ENCODE assay signal across 8 cellular contexts in genomic region chr18:79988079-79988924, GRCh38. TPM values are rescaled to one million over a fixed set of nuclear protein-coding genes. Genes with fewer than 3 reads are reported as not detected.
DNase-seq lines count a peak whose midpoint lies in the region; ATAC-seq and TF ChIP-seq lines count a peak whose summit lies in the region.

TXNL4A (minus strand) TSS chr18:79988563; CDS start chr18:79988392, 171 bp downstream.

- peak within 1 kb of the TSS; percentile 92 for H3K4me3 Mint-ChIP-seq in activated CD4-positive, alpha-beta T cell treated with anti-CD3 and anti-CD28 coated beads for 36 hours
- H3K4me3 Mint-ChIP-seq in chondrocyte (ENCODE audit: unreplicated experiment): peak within 1 kb of the TSS; percentile 88

- peak; percentile 66 for TF ChIP-seq CTCF in chondrocyte (IDR thresholded peaks at IDR 0.05)

- ATAC-seq in GM19023 (IDR thresholded peaks at IDR 0.05; ENCODE audit: unreplicated experiment) (peak; percentile 96), HG03196 (IDR thresholded peaks at IDR 0.05; ENCODE audit: unreplicated experiment) (peak; percentile 96)
- peak; percentile 98 for ATAC-seq in activated CD4-positive, alpha-beta T cell treated with anti-CD3 and anti-CD28 coated beads for 36 hours

- no peaks in the 10 kb centered on the region for H3K9me3 Mint-ChIP-seq in activated CD4-positive, alpha-beta T cell treated with anti-CD3 and anti-CD28 coated beads for 36 hours (ENCODE audit: low read depth)
- H3K9me3 Mint-ChIP-seq in chondrocyte (ENCODE audit: low read depth): no peaks in the 10 kb centered on the region

- CTCF ChIA-PET in activated CD4-positive, alpha-beta T cell treated with anti-CD3 and anti-CD28 coated beads for 36 hours (lab: Charles Lee): interaction anchor here (0.7 to 1.9 kb wide), 6 partner anchors 25 to 420 kb away, joined by 3 to 5 read pairs (median 4); no protein-coding TSS in a partner anchor

- H3K27ac Mint-ChIP-seq in activated CD4-positive, alpha-beta T cell treated with anti-CD3 and anti-CD28 coated beads for 36 hours: peak within 1 kb of the TSS; percentile 98
- H3K27ac Mint-ChIP-seq in chondrocyte (ENCODE audit: unreplicated experiment): peak within 1 kb of the TSS; percentile 99

- H3K27me3 ChIP-seq in layer of hippocampus (ENCODE audit: control insufficient read depth, insufficient read depth, low read length): no peaks in the 10 kb centered on the region

- peaks cover 34% of the 10 kb centered on the region for H3K4me1 Mint-ChIP-seq in activated CD4-positive, alpha-beta T cell treated with anti-CD3 and anti-CD28 coated beads for 36 hours
- peaks cover 38% of the 10 kb centered on the region for H3K4me1 Mint-ChIP-seq in chondrocyte (ENCODE audit: low read depth)

- H3K27ac ChIP-seq in layer of hippocampus (ENCODE audit: low read depth, low read length): peak within 1 kb of the TSS; percentile 94

- intact Hi-C loops in activated CD4-positive, alpha-beta T cell treated with anti-CD3 and anti-CD28 coated beads for 36 hours (cut with DNase I, micrococcal nuclease): loop anchor here (1.0 to 5.0 kb wide), 11 partner anchors 24 to 593 kb away; partner anchors contain the start of genes ADNP2 (in 2 of the 2), SLC66A2 (in 2 of the 2), CTDP1 (in 1 of the 2) and HSBP1L1 (in 1 of the 2)

- H3K36me3 Mint-ChIP-seq in activated CD4-positive, alpha-beta T cell treated with anti-CD3 and anti-CD28 coated beads for 36 hours (ENCODE audit: low read depth): peaks cover 29% of the 10 kb centered on the region
- peaks cover 5% of the 10 kb centered on the region for H3K36me3 Mint-ChIP-seq in chondrocyte (ENCODE audit: low read depth)

- no peaks in the 10 kb centered on the region for H3K27me3 Mint-ChIP-seq in activated CD4-positive, alpha-beta T cell treated with anti-CD3 and anti-CD28 coated beads for 36 hours
- no peaks in the 10 kb centered on the region for H3K27me3 Mint-ChIP-seq in chondrocyte (ENCODE audit: low read depth)

- POLR2A ChIA-PET in activated CD4-positive, alpha-beta T cell treated with anti-CD3 and anti-CD28 coated beads for 36 hours (lab: Charles Lee): interaction anchor here (1.1 to 2.2 kb wide), 2 partner anchors 46 to 171 kb away, joined by 3 to 5 read pairs; partner anchors contain the start of gene RBFA

- peak; percentile 94 for DNase-seq in Ammon's horn (ENCODE audit: low spot score)
- DNase-seq in NCI-H510A (lab: John Stamatoyannopoulos, UW): peak; percentile 58
- peak; percentile 92 for DNase-seq in activated CD4-positive, alpha-beta T cell treated with anti-CD3 and anti-CD28 coated beads for 36 hours
- DNase-seq in chondrocyte (ENCODE audit: low spot score): no peak
- peak; percentile 75 to 80 for DNase-seq in stimulated activated CD4-positive, alpha-beta T cell treated with anti-CD3 and anti-CD28 coated beads, Interleukin-1b, Interleukin-23, amount 100 ng/mL, for 4 hours (ENCODE audit: low read depth in 2 of 2)

RNA-seq across cellular contexts. Expression of gene TXNL4A, which starts in this region (rescaled TPM):
- total RNA-seq in activated CD4-positive, alpha-beta T cell treated with anti-CD3 and anti-CD28 coated beads for 36 hours: 100 to 1,000 TPM; 150 to 194 TPM
- total RNA-seq in chondrocyte: 141 to 143 TPM (median 141 TPM) in 3 replicates
